Comparison of ENCODE assay signal across 39 cellular contexts in the genomic region with DNA sequence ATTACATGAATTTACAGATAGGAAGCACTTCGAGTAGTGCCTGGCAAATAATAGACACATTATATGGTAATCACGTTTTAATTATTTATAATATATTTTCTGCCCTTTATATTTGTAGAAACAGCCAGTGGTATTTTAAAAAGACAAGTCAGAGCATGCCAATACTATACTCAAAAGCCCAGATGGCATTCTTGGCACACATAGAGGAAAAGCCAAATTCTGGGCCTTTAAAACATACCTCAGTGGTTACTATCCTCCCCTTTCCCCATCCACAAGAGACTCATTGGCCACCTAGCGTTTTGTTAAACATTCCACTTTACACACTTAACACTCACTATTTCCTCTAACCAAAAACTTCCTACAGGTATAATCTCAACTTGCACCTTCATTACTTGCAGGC.
"Had no signal": no experiment of that assay in that cellular context is flagged by ENCODE, and none has a peak within 500 bp of the region (broad histone marks: within the 10 kb centered on the region; RNA-seq: fewer than 3 reads in every experiment).

No MANE protein-coding gene starts in this region.

- FAIRE-seq: endometrium, TTC549 had no signal

- H2AFZ ChIP-seq: neural progenitor cell, parathyroid adenoma had no signal

- H3K27me3 Mint-ChIP-seq: activated CD4-positive, alpha-beta memory T cell treated with anti-CD3 and anti-CD28 coated beads for 36 hours; activated CD4-positive, alpha-beta T cell treated with anti-CD3 and anti-CD28 coated beads, Interleukin-2, amount 10 ng/mL, durations not matched to agents 24 days and 14 days; activated naive CD8-positive, alpha-beta T cell treated with anti-CD3 and anti-CD28 coated beads for 36 hours; stimulated activated memory B cell treated with anti-CD40 and anti-IgM and Interleukin-4, amounts not matched to agents 10 μg/mL and 1 μg/mL and 100 μg/mL, for 72 hours; stimulated activated naive CD8-positive, alpha-beta T cell treated with anti-CD3 and anti-CD28 coated beads, Interleukin-15, amount 100 ng/mL, for 72 hours; type B pancreatic cell had no signal

- H3K27me3 ChIP-seq: adrenal gland, body of pancreas, neural progenitor cell, right atrium auricular region, uterus had no signal

- H3K4me3 Mint-ChIP-seq: activated CD4-positive, alpha-beta memory T cell treated with anti-CD3 and anti-CD28 coated beads for 36 hours; activated CD4-positive, alpha-beta T cell treated with anti-CD3 and anti-CD28 coated beads, Interleukin-2, amount 10 ng/mL, durations not matched to agents 24 days and 14 days; activated naive CD4-positive, alpha-beta T cell treated with anti-CD3 and anti-CD28 coated beads for 36 hours; activated naive CD8-positive, alpha-beta T cell treated with anti-CD3 and anti-CD28 coated beads for 36 hours; activated T-helper 1 cell treated with anti-CD3 and anti-CD28 coated beads, Interleukin-12 subunit alpha, Interleukin-12 subunit beta, Interleukin-2, Interleukin-4 antibody, amounts not matched to agents 30 ng/mL and 10 ng/mL and 1 ng/mL, durations not matched to agents 14 hours and 24 hours and 36 hours; natural killer cell; neural progenitor cell; stimulated activated memory B cell treated with anti-CD40 and anti-IgM and Interleukin-4, amounts not matched to agents 10 μg/mL and 1 μg/mL and 100 μg/mL, for 72 hours; stimulated activated naive CD8-positive, alpha-beta T cell treated with anti-CD3 and anti-CD28 coated beads, Interleukin-15, amount 100 ng/mL, for 72 hours; T-helper 1 cell treated with Interleukin-12 subunit alpha and Interleukin-12 subunit beta and Interleukin-4 antibody, amounts not matched to agents 30 μg/mL and 1 μg/mL, for 36 hours; type B pancreatic cell had no signal

- H3K4me1 Mint-ChIP-seq: activated CD4-positive, alpha-beta T cell treated with anti-CD3 and anti-CD28 coated beads, Interleukin-2, amount 10 ng/mL, durations not matched to agents 24 days and 14 days; activated naive CD8-positive, alpha-beta T cell treated with anti-CD3 and anti-CD28 coated beads for 36 hours; natural killer cell; neural progenitor cell; stimulated activated memory B cell treated with anti-CD40 and anti-IgM and Interleukin-4, amounts not matched to agents 10 μg/mL and 1 μg/mL and 100 μg/mL, for 72 hours; stimulated activated naive CD8-positive, alpha-beta T cell treated with anti-CD3 and anti-CD28 coated beads, Interleukin-15, amount 100 ng/mL, for 72 hours had no signal

- H3K4me2 ChIP-seq: neural progenitor cell, smooth muscle cell had no signal

- H3K9me3 Mint-ChIP-seq: activated CD4-positive, alpha-beta T cell treated with anti-CD3 and anti-CD28 coated beads, Interleukin-2, amount 10 ng/mL, durations not matched to agents 24 days and 14 days; activated naive CD8-positive, alpha-beta T cell treated with anti-CD3 and anti-CD28 coated beads for 36 hours; activated T-helper 1 cell treated with anti-CD3 and anti-CD28 coated beads, Interleukin-12 subunit alpha, Interleukin-12 subunit beta, Interleukin-2, Interleukin-4 antibody, amounts not matched to agents 30 ng/mL and 10 ng/mL and 1 ng/mL, durations not matched to agents 14 hours and 24 hours and 36 hours; stimulated activated memory B cell treated with anti-CD40 and anti-IgM and Interleukin-4, amounts not matched to agents 10 μg/mL and 1 μg/mL and 100 μg/mL, for 72 hours; stimulated activated naive CD8-positive, alpha-beta T cell treated with anti-CD3 and anti-CD28 coated beads, Interleukin-15, amount 100 ng/mL, for 72 hours; T-helper 1 cell treated with Interleukin-12 subunit alpha and Interleukin-12 subunit beta and Interleukin-4 antibody, amounts not matched to agents 30 μg/mL and 1 μg/mL, for 36 hours; type B pancreatic cell had no signal

- DNase-seq: activated CD4-positive, alpha-beta memory T cell treated with anti-CD3 and anti-CD28 coated beads for 36 hours; activated CD4-positive, alpha-beta T cell treated with anti-CD3 and anti-CD28 coated beads, Interleukin-2, amount 10 ng/mL, durations not matched to agents 24 days and 14 days; activated CD4-positive, CD25-positive, alpha-beta regulatory T cell treated with anti-CD3 and anti-CD28 coated beads, Interleukin-2, amount 50 U/mL, for 72 hours; activated CD8-positive, alpha-beta memory T cell treated with anti-CD3 and anti-CD28 coated beads, Interleukin-2, amount 50 U/mL, for 4 hours; activated effector memory CD4-positive, alpha-beta T cell treated with anti-CD3 and anti-CD28 coated beads, Interleukin-2, amount 50 U/mL, for 16 hours; activated naive CD4-positive, alpha-beta T cell treated with anti-CD3 and anti-CD28 coated beads for 36 hours; activated naive CD8-positive, alpha-beta T cell treated with anti-CD3 and anti-CD28 coated beads for 36 hours; activated T-cell treated with anti-CD3 and anti-CD28 coated beads, Interleukin-2, amount 50 U/mL, for 1 hour; adrenal gland; aorta; body of pancreas; dermis blood vessel endothelial cell; effector CD4-positive, alpha-beta T cell; erythroblast; kidney glomerular epithelial cell; lower lobe of right lung; mesendoderm; natural killer cell; occipital lobe; psoas muscle; stimulated activated CD4-positive, alpha-beta T cell treated with anti-CD3 and anti-CD28 coated beads, Interleukin-1b, Interleukin-23, amount 100 ng/mL, for 48 hours; stimulated activated CD4-positive, alpha-beta T cell treated with anti-CD3 and anti-CD28 coated beads, Interleukin-4, amount 100 ng/mL, for 4 hours; stimulated activated CD8-positive, alpha-beta memory T cell treated with anti-CD3 and anti-CD28 coated beads, Interleukin-4, amount 100 ng/mL, for 48 hours; stimulated activated naive CD8-positive, alpha-beta T cell treated with anti-CD3 and anti-CD28 coated beads, Interleukin-15, amount 100 ng/mL, for 72 hours; substantia nigra; T-helper 9 cell; uterus; WERI-Rb-1 had no signal

- H3K27ac ChIP-seq: adrenal gland, body of pancreas, lower lobe of right lung, neural progenitor cell, parathyroid adenoma, psoas muscle, right atrium auricular region, uterus, WERI-Rb-1 had no signal

- H3K4me1 ChIP-seq: adrenal gland, body of pancreas, lower lobe of right lung, neural progenitor cell, parathyroid adenoma, psoas muscle, right atrium auricular region, uterus had no signal

- H3K36me3 ChIP-seq: adrenal gland, lower lobe of right lung, neural progenitor cell, right atrium auricular region, uterus, WERI-Rb-1 had no signal

- H3K27ac Mint-ChIP-seq: activated CD4-positive, alpha-beta memory T cell treated with anti-CD3 and anti-CD28 coated beads for 36 hours; activated CD4-positive, alpha-beta T cell treated with anti-CD3 and anti-CD28 coated beads, Interleukin-2, amount 10 ng/mL, durations not matched to agents 24 days and 14 days; activated naive CD4-positive, alpha-beta T cell treated with anti-CD3 and anti-CD28 coated beads for 36 hours; activated naive CD8-positive, alpha-beta T cell treated with anti-CD3 and anti-CD28 coated beads for 36 hours; activated T-helper 1 cell treated with anti-CD3 and anti-CD28 coated beads, Interleukin-12 subunit alpha, Interleukin-12 subunit beta, Interleukin-2, Interleukin-4 antibody, amounts not matched to agents 30 ng/mL and 10 ng/mL and 1 ng/mL, durations not matched to agents 14 hours and 24 hours and 36 hours; natural killer cell; neural progenitor cell; stimulated activated memory B cell treated with anti-CD40 and anti-IgM and Interleukin-4, amounts not matched to agents 10 μg/mL and 1 μg/mL and 100 μg/mL, for 72 hours; stimulated activated naive CD8-positive, alpha-beta T cell treated with anti-CD3 and anti-CD28 coated beads, Interleukin-15, amount 100 ng/mL, for 72 hours; T-helper 1 cell treated with Interleukin-12 subunit alpha and Interleukin-12 subunit beta and Interleukin-4 antibody, amounts not matched to agents 30 μg/mL and 1 μg/mL, for 36 hours; type B pancreatic cell had no signal

- H3K4me3 ChIP-seq: adrenal gland, body of pancreas, lower lobe of right lung, neural progenitor cell, psoas muscle, right atrium auricular region, smooth muscle cell, uterus had no signal

- H3K9me3 ChIP-seq: adrenal gland, body of pancreas, lower lobe of right lung, psoas muscle, right atrium auricular region, uterus had no signal

- ATAC-seq: body of pancreas; left lobe of liver; lower lobe of right lung; natural killer cell; psoas muscle; stimulated activated memory B cell treated with anti-CD40 and anti-IgM and Interleukin-4, amounts not matched to agents 10 μg/mL and 1 μg/mL and 100 μg/mL, for 72 hours; stimulated activated naive CD8-positive, alpha-beta T cell treated with anti-CD3 and anti-CD28 coated beads, Interleukin-15, amount 100 ng/mL, for 72 hours had no signal

- H3K79me2 ChIP-seq: parathyroid adenoma had no signal

- H3K36me3 Mint-ChIP-seq: activated CD4-positive, alpha-beta memory T cell treated with anti-CD3 and anti-CD28 coated beads for 36 hours; activated naive CD8-positive, alpha-beta T cell treated with anti-CD3 and anti-CD28 coated beads for 36 hours; neural progenitor cell; stimulated activated memory B cell treated with anti-CD40 and anti-IgM and Interleukin-4, amounts not matched to agents 10 μg/mL and 1 μg/mL and 100 μg/mL, for 72 hours; type B pancreatic cell had no signal
